8 cellular contexts compared by ENCODE assay signal in the genomic region with DNA sequence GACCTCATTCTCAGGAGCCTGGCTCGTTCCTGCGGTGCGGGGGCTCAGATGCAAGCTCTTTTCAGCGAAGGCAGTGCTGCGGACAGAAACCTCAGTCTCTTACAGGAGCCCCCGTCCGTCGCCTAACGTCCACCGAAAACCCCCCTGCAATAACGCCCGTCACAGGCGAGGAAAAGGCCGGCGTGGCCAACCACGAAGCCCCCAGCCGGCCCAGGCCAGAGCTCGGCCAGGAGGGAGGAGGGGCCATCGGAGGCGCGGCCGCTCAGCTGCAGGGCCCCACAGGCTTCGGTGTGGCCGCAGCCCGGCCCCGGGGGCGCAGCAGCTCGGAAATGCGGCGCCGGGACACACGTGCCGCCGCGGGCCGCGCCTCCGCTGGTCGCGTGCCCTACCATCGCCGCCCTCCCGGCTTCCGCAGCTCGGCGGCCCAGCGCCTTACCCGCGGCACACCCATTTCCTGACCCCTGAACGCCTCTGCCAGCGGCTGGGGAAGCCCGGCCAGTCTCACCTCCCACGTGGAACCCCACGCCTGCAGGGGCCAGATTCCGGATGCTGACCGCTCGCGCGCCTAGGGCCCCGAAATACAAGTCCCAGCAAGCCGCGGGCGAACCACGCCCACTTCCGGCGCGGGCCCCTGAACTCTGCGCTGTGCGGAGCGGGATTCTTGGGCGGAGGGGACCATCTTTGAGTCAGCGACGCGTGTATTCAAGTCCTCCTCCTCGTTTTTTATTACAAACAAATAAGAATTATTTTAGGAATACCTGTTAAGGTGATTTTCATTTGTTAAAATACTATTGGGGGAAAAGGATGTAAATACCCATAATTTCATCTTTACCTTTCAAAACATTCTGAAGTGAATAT. TPM values are rescaled to one million over a fixed set of nuclear protein-coding genes. Genes with fewer than 3 reads are reported as not detected.
DNase-seq lines count a peak whose midpoint lies in the region; ATAC-seq and TF ChIP-seq lines count a peak whose summit lies in the region.

Gene ZNF239 (minus strand): TSS at position 582 of the 858 bp plus-strand sequence. CDS start 16,537 bp downstream, outside the sequence.

- H3K4me3 ChIP-seq in liver (ENCODE audit: low read depth in 1 of 3, low read length in 3 of 3): peak within 1 kb of the TSS; percentile 44 to 85 (median 73)

- peaks cover 0 to 2% (median 0%) of the 10 kb centered on the region in 4 donors for H3K9me3 ChIP-seq in liver (ENCODE audit: control insufficient read depth in 4 of 4, low read length in 3 of 4)

- 6% methylated on average over 75 of the region's 75 CpGs for WGBS in liver

- peak; percentile 71 for DNase-seq in GM10266 (ENCODE audit: extremely low spot score)
- peak; percentile 38 for DNase-seq in NCI-H2196 treated with DMSO at 0.1 percent for 48 hours (lab: John Stamatoyannopoulos, UW; ENCODE audit: unreplicated experiment)
- peak; percentile 77 to 78 for DNase-seq in activated CD4-positive, alpha-beta T cell treated with anti-CD3 and anti-CD28 coated beads, Interleukin-2, amount 50 U/mL, for 4 hours
- peak; percentile 32 to 59 for DNase-seq in dermis microvascular lymphatic vessel endothelial cell (ENCODE audit: low read depth in 2 of 2)
- DNase-seq in stimulated activated CD4-positive, alpha-beta T cell treated with anti-CD3 and anti-CD28 coated beads, Interleukin-2, amount 100 ng/mL, for 4 hours (ENCODE audit: low read depth): peak; percentile 81
- no peak for DNase-seq in NCI-H1694 treated with DMSO at 0.1 percent for 48 hours (lab: John Stamatoyannopoulos, UW)

- peak within 1 kb of the TSS; percentile 40 to 59 for H3K27ac ChIP-seq in liver (ENCODE audit: low read depth in 1 of 2, low read length in 2 of 2)

- no peak for TF ChIP-seq RAD21 in liver (IDR thresholded peaks at IDR 0.05)

- ATAC-seq in HG02610 (IDR thresholded peaks at IDR 0.05; ENCODE audit: unreplicated experiment): peak; percentile 95

- no peaks in the 10 kb centered on the region for H3K36me3 ChIP-seq in liver (ENCODE audit: control insufficient read depth in 4 of 4, insufficient read depth in 3 of 4, low read depth in 1 of 4, low read length in 3 of 4)

- peaks cover 0 to 3% (median 0%) of the 10 kb centered on the region in 4 donors for H3K4me1 ChIP-seq in liver (ENCODE audit: control insufficient read depth in 4 of 4, insufficient read depth in 4 of 4, low read length in 3 of 4)

- H3K9ac ChIP-seq in liver (ENCODE audit: low read depth in 1 of 2, low read length in 2 of 2): no peak within 1 kb of the TSS

- H3K27me3 ChIP-seq in liver (ENCODE audit: control insufficient read depth in 4 of 4, insufficient read depth in 4 of 4, low read length in 3 of 4): no peaks in the 10 kb centered on the region

- TF ChIP-seq CTCF in GM10266 (IDR thresholded peaks at IDR 0.05; ENCODE audit: control insufficient read depth, insufficient read depth, low read depth, missing control alignments) (no peak), liver (IDR thresholded peaks at IDR 0.05; ENCODE audit: low read depth, low read length, missing input control) (no peak)

TF ChIP-seq in liver, 16 proteins besides CTCF, POLR2A, EP300 and RAD21:
- TF ChIP-seq NR2F2 (IDR thresholded peaks at IDR 0.05) (peak; percentile 44), RXRA (IDR thresholded peaks at IDR 0.05) (peak; percentile 31 to 34), GABPA (IDR thresholded peaks at IDR 0.05 in 1 of 2, conservative IDR thresholded peaks at IDR 0.05 in 1 of 2) (peak; percentile 70 to 89), FOXA1 (IDR thresholded peaks at IDR 0.05) (no peak), SP1 (IDR thresholded peaks at IDR 0.05) (peak; percentile 62), YY1 (IDR thresholded peaks at IDR 0.05) (peak; percentile 48), MAX (IDR thresholded peaks at IDR 0.05) (peak; percentile 73), HNF4A (conservative IDR thresholded peaks at IDR 0.05) (peak in 1 of 2 donors; percentile 18)
- TF ChIP-seq, protein P1, sequence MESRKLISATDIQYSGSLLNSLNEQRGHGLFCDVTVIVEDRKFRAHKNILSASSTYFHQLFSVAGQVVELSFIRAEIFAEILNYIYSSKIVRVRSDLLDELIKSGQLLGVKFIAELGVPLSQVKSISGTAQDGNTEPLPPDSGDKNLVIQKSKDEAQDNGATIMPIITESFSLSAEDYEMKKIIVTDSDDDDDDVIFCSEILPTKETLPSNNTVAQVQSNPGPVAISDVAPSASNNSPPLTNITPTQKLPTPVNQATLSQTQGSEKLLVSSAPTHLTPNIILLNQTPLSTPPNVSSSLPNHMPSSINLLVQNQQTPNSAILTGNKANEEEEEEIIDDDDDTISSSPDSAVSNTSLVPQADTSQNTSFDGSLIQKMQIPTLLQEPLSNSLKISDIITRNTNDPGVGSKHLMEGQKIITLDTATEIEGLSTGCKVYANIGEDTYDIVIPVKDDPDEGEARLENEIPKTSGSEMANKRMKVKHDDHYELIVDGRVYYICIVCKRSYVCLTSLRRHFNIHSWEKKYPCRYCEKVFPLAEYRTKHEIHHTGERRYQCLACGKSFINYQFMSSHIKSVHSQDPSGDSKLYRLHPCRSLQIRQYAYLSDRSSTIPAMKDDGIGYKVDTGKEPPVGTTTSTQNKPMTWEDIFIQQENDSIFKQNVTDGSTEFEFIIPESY (IDR thresholded peaks at IDR 0.05): no peak
TF ChIP-seq in liver: peak in this region for 7.

RNA-seq across cellular contexts. Expression of gene ZNF239, which starts in this region (rescaled TPM):
- total RNA-seq in dermis microvascular lymphatic vessel endothelial cell (0.13 and 0.25 TPM in 2 replicates), liver (1 to 10 TPM; 1.5 to 2.1 TPM)
- under 1 TPM; 0.57 to 0.69 TPM for polyA plus RNA-seq in liver

Comparison
In these comparisons a context has a peak if more than half of its experiments do, and no peak if none do; other contexts are left out.
1. Peak in DNase-seq in dermis microvascular lymphatic vessel endothelial cell; RNA of the gene not detected or under 1 TPM.